ENCODE assay signal across 8 cellular contexts in genomic region chr12:103505371-103506236, GRCh38. TPM values are rescaled to one million over a fixed set of nuclear protein-coding genes. Genes with fewer than 3 reads are reported as not detected.
DNase-seq lines count a peak whose midpoint lies in the region; ATAC-seq lines count a peak whose summit lies in the region.

No MANE protein-coding gene starts in this region.

- H3K9me3 Mint-ChIP-seq in activated CD8-positive, alpha-beta memory T cell treated with anti-CD3 and anti-CD28 coated beads, Interleukin-2, amount 10 ng/mL, durations not matched to agents 7 days and 5 days (ENCODE audit: low read depth) = no peaks in the 10 kb centered on the region

- peaks cover 20% of the 10 kb centered on the region for H3K4me1 Mint-ChIP-seq in activated CD8-positive, alpha-beta memory T cell treated with anti-CD3 and anti-CD28 coated beads, Interleukin-2, amount 10 ng/mL, durations not matched to agents 7 days and 5 days

- CTCF ChIA-PET in activated CD8-positive, alpha-beta memory T cell treated with anti-CD3 and anti-CD28 coated beads, Interleukin-2, amount 10 ng/mL, durations not matched to agents 7 days and 5 days (lab: Charles Lee) = interaction anchor here (0.9 to 3.1 kb wide), 2 partner anchors 42 to 43 kb away, joined by 3 to 14 read pairs; no protein-coding TSS in a partner anchor

- H3K27me3 Mint-ChIP-seq in activated CD8-positive, alpha-beta memory T cell treated with anti-CD3 and anti-CD28 coated beads, Interleukin-2, amount 10 ng/mL, durations not matched to agents 7 days and 5 days = peaks cover 34% of the 10 kb centered on the region

- peak overlapping the region; percentile 39 for H3K27ac Mint-ChIP-seq in activated CD8-positive, alpha-beta memory T cell treated with anti-CD3 and anti-CD28 coated beads, Interleukin-2, amount 10 ng/mL, durations not matched to agents 7 days and 5 days

- peak; percentile 51 for DNase-seq in NK-92 treated with Interleukin-12 subunit alpha and Interleukin-12 subunit beta, amount 100 ng/mL, for 24 hours (lab: John Stamatoyannopoulos, UW)
- DNase-seq in NK-92 (lab: John Stamatoyannopoulos, UW; ENCODE audit: unreplicated experiment) = no peak
- peak; percentile 85 for DNase-seq in activated CD8-positive, alpha-beta memory T cell treated with anti-CD3 and anti-CD28 coated beads, Interleukin-2, amount 10 ng/mL, durations not matched to agents 7 days and 5 days
- DNase-seq in stimulated activated CD8-positive, alpha-beta memory T cell treated with anti-CD3 and anti-CD28 coated beads, Interleukin-15, amount 100 ng/mL, for 48 hours (ENCODE audit: low read depth in 2 of 2) = peak; percentile 59 to 70
- DNase-seq in foreskin melanocyte = no peak
- no peak for DNase-seq in activated gamma-delta T cell treated with Interleukin-2 at 50 U/mL for 16 hours
- no peak for DNase-seq in NCI-H128 (lab: John Stamatoyannopoulos, UW; ENCODE audit: unreplicated experiment)

- no peaks in the 10 kb centered on the region for H3K36me3 Mint-ChIP-seq in activated CD8-positive, alpha-beta memory T cell treated with anti-CD3 and anti-CD28 coated beads, Interleukin-2, amount 10 ng/mL, durations not matched to agents 7 days and 5 days

- no peak overlapping the region for H3K4me3 Mint-ChIP-seq in activated CD8-positive, alpha-beta memory T cell treated with anti-CD3 and anti-CD28 coated beads, Interleukin-2, amount 10 ng/mL, durations not matched to agents 7 days and 5 days

- peak; percentile 89 for ATAC-seq in HG02970 (IDR thresholded peaks at IDR 0.05; ENCODE audit: low FRiP score, unreplicated experiment)
- ATAC-seq in activated CD8-positive, alpha-beta memory T cell treated with anti-CD3 and anti-CD28 coated beads, Interleukin-2, amount 10 ng/mL, durations not matched to agents 7 days and 5 days = peak; percentile 90

RNA-seq across cellular contexts. Expression of gene C12orf42, which starts 9.8 kb away (rescaled TPM):
- total RNA-seq in activated CD8-positive, alpha-beta memory T cell treated with anti-CD3 and anti-CD28 coated beads, Interleukin-2, amount 10 ng/mL, durations not matched to agents 7 days and 5 days = under 1 TPM in 1 of 2 experiments, not detected in 1; 0.84 TPM

Comparison
In these comparisons a context has a peak if more than half of its experiments do, and no peak if none do; other contexts are left out.
1. DNase-seq: peak in NK-92 treated with Interleukin-12 subunit alpha and Interleukin-12 subunit beta, amount 100 ng/mL, for 24 hours (single experiment), activated CD8-positive, alpha-beta memory T cell treated with anti-CD3 and anti-CD28 coated beads, Interleukin-2, amount 10 ng/mL, durations not matched to agents 7 days and 5 days (single experiment) and stimulated activated CD8-positive, alpha-beta memory T cell treated with anti-CD3 and anti-CD28 coated beads, Interleukin-15, amount 100 ng/mL, for 48 hours (2 of 2); none in NK-92 (single experiment), foreskin melanocyte (single experiment), activated gamma-delta T cell treated with Interleukin-2 at 50 U/mL for 16 hours (single experiment) and NCI-H128 (single experiment).